In the genomic region with DNA sequence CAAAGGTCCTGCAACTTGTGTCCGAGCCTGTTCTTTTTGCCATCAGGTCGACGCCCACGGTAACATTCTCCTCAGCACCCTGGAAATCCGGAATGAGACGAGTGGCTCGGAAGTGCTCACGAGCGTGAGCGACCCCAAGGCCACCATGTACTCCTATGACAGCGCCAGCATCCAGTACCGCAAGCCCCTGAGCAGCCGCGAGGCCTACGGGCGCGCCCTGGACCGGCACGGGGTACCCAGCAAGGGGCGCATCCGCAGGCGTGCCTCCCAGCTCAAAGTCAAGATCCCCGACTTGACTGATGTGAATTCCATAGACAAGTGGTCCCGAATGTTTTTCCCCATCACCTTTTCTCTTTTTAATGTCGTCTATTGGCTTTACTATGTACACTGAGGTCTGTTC, we compare ENCODE assay signal across 8 cellular contexts. TPM values are rescaled to one million over a fixed set of nuclear protein-coding genes. Genes with fewer than 3 reads are reported as not detected.
"Had no signal": no experiment of that assay in that cellular context is flagged by ENCODE, and none has a peak within 500 bp of the region (broad histone marks: within the 10 kb centered on the region; RNA-seq: fewer than 3 reads in every experiment).

No MANE protein-coding gene starts in this region.

- H3K9me3 Mint-ChIP-seq: HFFc6 had no signal

- H3K4me3 Mint-ChIP-seq: HFFc6 had no signal

- DNase-seq: GOT3, H7, HFFc6, IMR-90 had no signal

- H3K9me3 ChIP-seq: HAP-1 had no signal

- ATAC-seq: HCT116, K562 had no signal

- H3K36me3 ChIP-seq: HAP-1 had no signal

- H3K27ac Mint-ChIP-seq: HFFc6 had no signal

- H3K4me3 ChIP-seq: HAP-1, K562 had no signal

RNA-seq across cellular contexts. Expression of gene ATP10D, which starts 59.4 kb away (rescaled TPM):
- total RNA-seq: HT-29 had no signal
